ENCODE assay signal across 1 cellular context in the genomic region with DNA sequence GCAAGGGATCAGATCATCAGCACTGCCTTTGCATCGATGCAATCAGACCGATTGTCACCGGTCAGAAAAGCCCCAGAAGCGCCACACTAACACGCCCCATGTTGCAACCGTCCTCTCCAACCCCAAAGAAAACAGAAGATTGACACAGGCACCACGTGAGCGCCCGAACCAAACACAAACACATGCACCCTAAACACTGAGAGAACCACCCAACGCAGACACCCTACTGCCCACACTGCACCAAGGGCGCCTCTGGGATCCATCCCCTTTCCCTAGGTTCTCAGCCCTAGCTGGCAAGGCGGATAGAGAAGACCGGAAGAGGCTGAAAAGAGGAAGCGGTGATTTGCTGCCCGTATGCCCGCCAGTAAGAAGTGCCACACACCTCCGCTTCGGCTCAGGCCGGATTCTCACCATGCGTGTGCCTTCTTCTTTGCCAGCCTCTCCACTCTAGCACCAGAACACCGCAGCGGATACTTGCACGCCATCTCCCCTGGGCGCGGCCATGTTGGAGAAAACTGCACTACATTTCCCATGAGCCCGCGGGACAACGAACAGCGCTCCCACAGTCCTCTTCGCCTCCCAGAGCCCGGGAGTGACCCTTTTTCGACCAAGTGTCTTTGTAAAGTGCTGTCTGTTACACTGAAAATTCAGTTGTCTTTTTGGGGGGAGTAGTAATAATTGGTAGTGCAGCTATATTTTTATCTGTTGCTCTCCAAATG.
TF ChIP-seq lines count a peak whose summit lies in the region.

Gene ALKBH8 (minus strand): TSS at position 517 of the 719 bp plus-strand sequence. CDS start 4,842 bp downstream, outside the sequence.

TF ChIP-seq in GM12878, 131 proteins besides CTCF, POLR2A, EP300 and RAD21 (continued from another document):
- TF ChIP-seq POLR2AphosphoS5 (IDR thresholded peaks at IDR 0.05; ENCODE audit: low read length) (peak; percentile 68; the same call in 1 of the 2 replicates), BRCA1 (IDR thresholded peaks at IDR 0.05; ENCODE audit: low read depth, low read length) (no peak), IKZF2 (IDR thresholded peaks at IDR 0.05) (peak; percentile 65 to 70), CREB1 (IDR thresholded peaks at IDR 0.05; ENCODE audit: low read depth) (peak; percentile 77), ZNF24 (IDR thresholded peaks at IDR 0.05) (no peak), ZBTB33 (IDR thresholded peaks at IDR 0.05) (no peak), HCFC1 (IDR thresholded peaks at IDR 0.05; ENCODE audit: low read length) (peak; percentile 94), FOXK2 (IDR thresholded peaks at IDR 0.05) (no peak), POU2F2 (IDR thresholded peaks at IDR 0.05; ENCODE audit: borderline replicate concordance, low read depth, low read length) (no peak), IKZF1 (conservative IDR thresholded peaks at IDR 0.05) (peak; percentile 97), BCL11A (IDR thresholded peaks at IDR 0.05; ENCODE audit: low read depth, low read length) (no peak), RAD51 (IDR thresholded peaks at IDR 0.05) (peak; percentile 89), REST (IDR thresholded peaks at IDR 0.05; ENCODE audit: low read depth, low read length) (no peak), ZBED1 (IDR thresholded peaks at IDR 0.05; ENCODE audit: borderline replicate concordance) (no peak), RUNX3 (IDR thresholded peaks at IDR 0.05; ENCODE audit: low read length) (peak; percentile 55), HDGF (IDR thresholded peaks at IDR 0.05) (peak; percentile 90; the same call in 1 of the 2 replicates)
- TF ChIP-seq, protein P1, sequence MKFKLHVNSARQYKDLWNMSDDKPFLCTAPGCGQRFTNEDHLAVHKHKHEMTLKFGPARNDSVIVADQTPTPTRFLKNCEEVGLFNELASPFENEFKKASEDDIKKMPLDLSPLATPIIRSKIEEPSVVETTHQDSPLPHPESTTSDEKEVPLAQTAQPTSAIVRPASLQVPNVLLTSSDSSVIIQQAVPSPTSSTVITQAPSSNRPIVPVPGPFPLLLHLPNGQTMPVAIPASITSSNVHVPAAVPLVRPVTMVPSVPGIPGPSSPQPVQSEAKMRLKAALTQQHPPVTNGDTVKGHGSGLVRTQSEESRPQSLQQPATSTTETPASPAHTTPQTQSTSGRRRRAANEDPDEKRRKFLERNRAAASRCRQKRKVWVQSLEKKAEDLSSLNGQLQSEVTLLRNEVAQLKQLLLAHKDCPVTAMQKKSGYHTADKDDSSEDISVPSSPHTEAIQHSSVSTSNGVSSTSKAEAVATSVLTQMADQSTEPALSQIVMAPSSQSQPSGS (IDR thresholded peaks at IDR 0.05; ENCODE audit: low read length) = no peak
